In the genomic region with DNA sequence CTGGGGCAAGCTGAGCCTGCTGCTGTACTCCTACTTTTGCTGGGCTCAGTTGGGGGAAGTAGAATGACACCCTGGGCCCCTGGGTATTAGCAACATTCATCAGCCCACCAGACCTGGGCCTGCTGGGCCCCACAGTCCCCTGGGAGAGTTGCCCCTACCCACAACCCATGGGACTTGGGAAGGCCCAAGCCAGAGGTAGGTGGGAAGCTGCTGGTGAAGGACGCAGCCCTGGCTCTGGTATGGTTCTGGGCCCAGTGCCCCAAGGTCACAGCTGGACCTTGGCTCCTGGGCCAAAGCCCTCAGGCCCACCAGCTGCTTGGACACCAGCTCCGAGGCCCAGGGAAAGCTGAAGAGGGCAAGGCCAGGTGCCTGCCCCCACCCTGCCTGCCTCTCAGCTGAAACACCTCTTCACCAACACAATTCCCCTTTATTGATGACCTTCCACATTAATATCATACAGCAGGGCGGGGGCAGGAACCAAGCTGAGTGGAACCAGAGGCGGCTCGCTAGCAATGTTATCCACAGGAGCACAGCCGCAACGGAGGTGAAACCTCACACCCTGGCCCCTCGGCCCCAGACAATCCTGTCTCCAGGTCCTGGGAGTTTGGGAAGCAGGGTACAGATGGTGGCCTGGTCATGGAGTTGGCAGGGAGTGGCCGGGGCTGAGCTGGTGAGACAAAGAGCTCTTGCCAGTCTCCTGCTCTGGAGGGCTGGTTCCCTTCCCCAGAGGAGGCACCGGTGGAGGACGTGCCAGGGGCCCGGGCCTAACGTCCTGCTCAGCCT, we compare ENCODE assay signal across 19 cellular contexts. TPM values are rescaled to one million over a fixed set of nuclear protein-coding genes. Genes with fewer than 3 reads are reported as not detected.
DNase-seq lines count a peak whose midpoint lies in the region; ATAC-seq and TF ChIP-seq lines count a peak whose summit lies in the region.
"Had no signal": no experiment of that assay in that cellular context is flagged by ENCODE, and none has a peak within 500 bp of the region (broad histone marks: within the 10 kb centered on the region; RNA-seq: fewer than 3 reads in every experiment).

No MANE protein-coding gene starts in this region.

- no peaks in the 10 kb centered on the region for H3K79me2 ChIP-seq in osteoblast (ENCODE audit: insufficient read depth, low read length)

- intact Hi-C loops in left cardiac atrium (cut with DNase I) (no loop called here), testis (cut with DNase I; ENCODE audit: low total_unique reads) (no loop called here)

- no peak overlapping the region for H3K4me3 Mint-ChIP-seq in stimulated activated naive CD8-positive, alpha-beta T cell treated with anti-CD3 and anti-CD28 coated beads, Interleukin-15, amount 100 ng/mL, for 72 hours
- H3K4me3 Mint-ChIP-seq: CD4-positive, alpha-beta memory T cell had no signal

- no peaks in the 10 kb centered on the region for H4K20me1 ChIP-seq in osteoblast (ENCODE audit: insufficient read depth, low read length)

- no peaks in the 10 kb centered on the region for H3K27me3 Mint-ChIP-seq in stimulated activated naive CD8-positive, alpha-beta T cell treated with anti-CD3 and anti-CD28 coated beads, Interleukin-15, amount 100 ng/mL, for 72 hours
- H3K27me3 Mint-ChIP-seq: CD4-positive, alpha-beta memory T cell had no signal

- H3K9me3 ChIP-seq in osteoblast (ENCODE audit: low read depth, low read length) (no peaks in the 10 kb centered on the region), testis (no peaks in the 10 kb centered on the region)
- H3K9me3 ChIP-seq: A549 had no signal

- H3K4me1 Mint-ChIP-seq in stimulated activated naive CD8-positive, alpha-beta T cell treated with anti-CD3 and anti-CD28 coated beads, Interleukin-15, amount 100 ng/mL, for 72 hours, result no peaks in the 10 kb centered on the region
- H3K4me1 Mint-ChIP-seq: CD4-positive, alpha-beta memory T cell had no signal

- peak overlapping the region; percentile 68 to 75 for H3K27ac Mint-ChIP-seq in stimulated activated naive CD8-positive, alpha-beta T cell treated with anti-CD3 and anti-CD28 coated beads, Interleukin-15, amount 100 ng/mL, for 72 hours

- WGBS in testis, 2 donors, result 42 to 52% methylated on average over 12 to 13 of the region's 13 CpGs

- H3K27me3 ChIP-seq in osteoblast (ENCODE audit: insufficient read depth, low read length) (no peaks in the 10 kb centered on the region), testis (no peaks in the 10 kb centered on the region)

- H3K27ac ChIP-seq in osteoblast (ENCODE audit: low read depth, low read length) (no peak overlapping the region), testis (peak overlapping the region in 1 of 2 donors; percentile 19)
- H3K27ac ChIP-seq: A549, GM23248, HL-60 had no signal

- no peak for DNase-seq in stimulated activated naive CD8-positive, alpha-beta T cell treated with anti-CD3 and anti-CD28 coated beads, Interleukin-15, amount 100 ng/mL, for 72 hours
- DNase-seq in stimulated activated naive CD8-positive, alpha-beta T cell treated with anti-CD3 and anti-CD28 coated beads, Interleukin-15, Interleukin-2, amounts not matched to agents 100 U/mL and 50 U/mL, for 24 hours, result no peak
- DNase-seq in left cardiac atrium (no peak), osteoblast (ENCODE audit: insufficient read length, low spot score, missing footprints) (peak; percentile 83), testis (peak; percentile 38), AG08396 (ENCODE audit: low spot score) (no peak)
- no peak for DNase-seq in activated CD4-positive, alpha-beta T cell treated with anti-CD3 and anti-CD28 coated beads for 48 hours
- DNase-seq: DMS79, GM23248, KBM-7, NCI-H1092, NCI-H1694 treated with DMSO at 0.1 percent for 48 hours, NCI-H2171, NCI-H774, SHP77 treated with DMSO at 0.1 percent for 48 hours had no signal

- no peak overlapping the region for H2AFZ ChIP-seq in osteoblast (ENCODE audit: low read length)
- H2AFZ ChIP-seq: GM23248 had no signal

- peaks cover 11% of the 10 kb centered on the region for H3K36me3 ChIP-seq in osteoblast (ENCODE audit: insufficient read depth, low read length)
- H3K36me3 ChIP-seq in testis (ENCODE audit: low read depth, missing control alignments), result no peaks in the 10 kb centered on the region

- TF ChIP-seq CTCF in osteoblast (IDR thresholded peaks at IDR 0.05; ENCODE audit: extremely low read depth, low read depth, low read length), result no peak
- TF ChIP-seq CTCF in testis (IDR thresholded peaks at IDR 0.05), result no peak

- no peaks in the 10 kb centered on the region for H3K9me3 Mint-ChIP-seq in stimulated activated naive CD8-positive, alpha-beta T cell treated with anti-CD3 and anti-CD28 coated beads, Interleukin-15, amount 100 ng/mL, for 72 hours
- H3K9me3 Mint-ChIP-seq: CD4-positive, alpha-beta memory T cell had no signal

- no peak for TF ChIP-seq POLR2A in testis (IDR thresholded peaks at IDR 0.05)

- H3K4me1 ChIP-seq in osteoblast (ENCODE audit: insufficient read depth, low read length) (no peaks in the 10 kb centered on the region), testis (peaks cover 13% of the 10 kb centered on the region)
- H3K4me1 ChIP-seq: A549 had no signal

- no peak overlapping the region for H3K4me2 ChIP-seq in osteoblast (ENCODE audit: insufficient read depth, low read length)
- H3K4me2 ChIP-seq: A549 had no signal

- no peak for ATAC-seq in stimulated activated naive CD8-positive, alpha-beta T cell treated with anti-CD3 and anti-CD28 coated beads, Interleukin-15, amount 100 ng/mL, for 72 hours
- no peak for ATAC-seq in stimulated activated naive CD8-positive, alpha-beta T cell treated with anti-CD3 and anti-CD28 coated beads, Interleukin-15, Interleukin-2, amounts not matched to agents 100 U/mL and 50 U/mL, for 24 hours
- ATAC-seq in left cardiac atrium (peak; percentile 39 to 62), HG02678 (IDR thresholded peaks at IDR 0.05; ENCODE audit: unreplicated experiment) (no peak)

- H3K4me3 ChIP-seq in osteoblast (ENCODE audit: insufficient read depth, low read length), result no peak overlapping the region
- H3K4me3 ChIP-seq in testis, result no peak overlapping the region
- H3K4me3 ChIP-seq: A549, GM23248 had no signal

RNA-seq across cellular contexts. Expression of gene DOLPP1, which starts 13.7 kb away (rescaled TPM):
- total RNA-seq in left cardiac atrium (1 to 10 TPM; 4.5 to 5.0 TPM), osteoblast (10.3 and 10.5 TPM in 2 replicates), testis (10 to 100 TPM; 14.0 to 14.4 TPM)
- 17.9 TPM for polyA plus RNA-seq in testis (ENCODE audit: insufficient read depth, low read depth, low replicate concordance)

RNA-seq across cellular contexts. Expression of gene CRAT, which starts 16.0 kb away (rescaled TPM):
- total RNA-seq in left cardiac atrium (10 to 100 TPM; 58.4 to 61.1 TPM), osteoblast (64.8 and 79.6 TPM in 2 replicates), testis (100 to 1,000 TPM; 188 to 272 TPM)
- polyA plus RNA-seq in testis (ENCODE audit: insufficient read depth, low read depth, low replicate concordance), result 451 TPM

RNA-seq across cellular contexts. Expression of gene PTPA, which starts 16.6 kb away (rescaled TPM):
- total RNA-seq in left cardiac atrium, result 100 to 1,000 TPM; 113 to 131 TPM
- total RNA-seq in osteoblast, result 64.8 and 73.5 TPM in 2 replicates
- total RNA-seq in testis, result 100 to 1,000 TPM; 163 to 177 TPM
- 268 TPM for polyA plus RNA-seq in testis (ENCODE audit: insufficient read depth, low read depth, low replicate concordance)

RNA-seq across cellular contexts. Expression of gene MIGA2, which starts 58.2 kb away (rescaled TPM):
- total RNA-seq in left cardiac atrium (10 to 100 TPM; 31.8 to 36.3 TPM), osteoblast (21.2 and 22.4 TPM in 2 replicates), testis (10 to 100 TPM; 42.0 to 42.7 TPM)
- 22.9 TPM for polyA plus RNA-seq in testis (ENCODE audit: insufficient read depth, low read depth, low replicate concordance)

Comparison
In these comparisons a context has a peak if more than half of its experiments do, and no peak if none do; other contexts are left out.
1. ATAC-seq: peak in left cardiac atrium (2 of 2); none in stimulated activated naive CD8-positive, alpha-beta T cell treated with anti-CD3 and anti-CD28 coated beads, Interleukin-15, amount 100 ng/mL, for 72 hours (single experiment), stimulated activated naive CD8-positive, alpha-beta T cell treated with anti-CD3 and anti-CD28 coated beads, Interleukin-15, Interleukin-2, amounts not matched to agents 100 U/mL and 50 U/mL, for 24 hours (single experiment) and HG02678 (single experiment).
2. DNase-seq: peak in osteoblast (single experiment) and testis (single experiment); none in stimulated activated naive CD8-positive, alpha-beta T cell treated with anti-CD3 and anti-CD28 coated beads, Interleukin-15, amount 100 ng/mL, for 72 hours (0 of 2), stimulated activated naive CD8-positive, alpha-beta T cell treated with anti-CD3 and anti-CD28 coated beads, Interleukin-15, Interleukin-2, amounts not matched to agents 100 U/mL and 50 U/mL, for 24 hours (single experiment), left cardiac atrium (single experiment), activated CD4-positive, alpha-beta T cell treated with anti-CD3 and anti-CD28 coated beads for 48 hours (single experiment) and AG08396 (single experiment).